ENCODE assay signal across 7 cellular contexts in the genomic region with DNA sequence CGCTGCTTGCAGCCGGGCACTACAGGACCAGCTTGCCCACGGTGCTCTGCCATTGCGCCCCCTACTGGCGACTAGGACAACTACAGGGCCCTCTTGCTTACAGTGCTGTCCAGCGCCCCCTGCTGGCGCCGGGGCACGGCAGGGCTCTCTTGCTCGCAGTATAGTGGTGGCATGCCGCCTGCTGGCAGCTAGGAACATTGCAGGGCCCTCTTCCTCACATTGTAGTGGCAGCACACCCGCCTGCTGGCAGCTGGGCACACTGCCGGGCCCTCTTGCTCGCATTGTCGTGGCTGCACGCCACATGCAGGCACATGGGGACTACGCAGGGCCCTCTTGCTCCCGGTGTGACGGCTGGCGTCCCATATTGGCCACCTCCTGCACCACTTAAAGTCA. TPM values are rescaled to one million over a fixed set of nuclear protein-coding genes. Genes with fewer than 3 reads are reported as not detected.
DNase-seq lines count a peak whose midpoint lies in the region; ATAC-seq, FAIRE-seq and TF ChIP-seq lines count a peak whose summit lies in the region.
"Not testable (repeated sequence)": the region's sequence is repeated elsewhere in the genome, so short reads cannot be mapped to it uniquely, and the experiment has no call there.

No MANE protein-coding gene starts in this region.

- H3K4me1 Mint-ChIP-seq in activated B cell treated with CpG ODN at 0.5 μM for 24 hours = peaks cover 13% of the 10 kb centered on the region
- H3K4me1 Mint-ChIP-seq in mesothelial cell of epicardium = not testable (repeated sequence)

- FAIRE-seq in GM12891 (lab: Jason Lieb, UNC) = not testable (repeated sequence)

- H3K4me3 Mint-ChIP-seq in activated B cell treated with CpG ODN at 0.5 μM for 24 hours = peak overlapping the region; percentile 94
- peak overlapping the region; percentile 92 for H3K4me3 Mint-ChIP-seq in mesothelial cell of epicardium

- CTCF ChIA-PET in activated B cell treated with CpG ODN at 0.5 μM for 24 hours (lab: Charles Lee) = interaction anchor here (1.8 kb wide), 1 partner anchor 96 kb away, joined by 9 read pairs; no protein-coding TSS in a partner anchor

- H3K27ac Mint-ChIP-seq in activated B cell treated with CpG ODN at 0.5 μM for 24 hours (peak overlapping the region; percentile 93), mesothelial cell of epicardium (peak overlapping the region; percentile 97)

- not testable (repeated sequence) for H3K9me3 Mint-ChIP-seq in activated B cell treated with CpG ODN at 0.5 μM for 24 hours, mesothelial cell of epicardium

- not testable (repeated sequence) for TF ChIP-seq POLR2A in GM12891 (IDR thresholded peaks at IDR 0.05; ENCODE audit: low read depth, low read length)

- peak overlapping the region; percentile 70 for H3K27ac ChIP-seq in angular gyrus (ENCODE audit: low read depth, low read length)
- not testable (repeated sequence) for H3K27ac ChIP-seq in foreskin keratinocyte

- not testable (repeated sequence) for H3K27me3 Mint-ChIP-seq in activated B cell treated with CpG ODN at 0.5 μM for 24 hours; mesothelial cell of epicardium (ENCODE audit: low read depth)

- not testable (repeated sequence) for H3K27me3 ChIP-seq in foreskin keratinocyte

- intact Hi-C loops in activated B cell treated with CpG ODN at 0.5 μM for 24 hours (cut with micrococcal nuclease) = loop anchor here (2.0 kb wide), 1 partner anchor 287 kb away; the partner anchor contains the start of gene ACTR3

- H3K4me1 ChIP-seq in foreskin keratinocyte = not testable (repeated sequence)

- not testable (repeated sequence) for DNase-seq in GM12891 (ENCODE audit: insufficient read length, low spot score); activated B cell treated with CpG ODN at 0.5 μM for 24 hours
- peak; percentile 19 for DNase-seq in HuH-7 (ENCODE audit: low spot score)
- peak; percentile 30 to 80 for DNase-seq in foreskin keratinocyte
- peak; percentile 72 to 93 for DNase-seq in mesothelial cell of epicardium (ENCODE audit: low spot score in 2 of 2, unreplicated experiment in 2 of 2)
- DNase-seq in stimulated activated CD4-positive, alpha-beta T cell treated with anti-CD3 and anti-CD28 coated beads, Interleukin-1b, Interleukin-23, amount 100 ng/mL, for 24 hours (ENCODE audit: low read depth in 4 of 4, low spot score in 1 of 4) = peak; percentile 70 to 85 (median 78)

- POLR2A ChIA-PET in activated B cell treated with CpG ODN at 0.5 μM for 24 hours (lab: Charles Lee) = interaction anchor here (1.1 to 1.2 kb wide), 3 partner anchors 20 to 152 kb away, joined by 3 to 6 read pairs (median 5); partner anchors contain the start of gene SLC35F5

- ATAC-seq in activated B cell treated with CpG ODN at 0.5 μM for 24 hours (ENCODE audit: low read depth) = peak; percentile 39
- ATAC-seq in foreskin keratinocyte = not testable (repeated sequence)

- TF ChIP-seq CTCF in activated B cell treated with CpG ODN at 0.5 μM for 24 hours (IDR thresholded peaks at IDR 0.05) (peak; percentile 92), foreskin keratinocyte (conservative IDR thresholded peaks at IDR 0.05) (peak; percentile 100), mesothelial cell of epicardium (IDR thresholded peaks at IDR 0.05; ENCODE audit: unreplicated experiment) (peak; percentile 98)

- not testable (repeated sequence) for H3K36me3 Mint-ChIP-seq in activated B cell treated with CpG ODN at 0.5 μM for 24 hours (ENCODE audit: low read depth); mesothelial cell of epicardium

TF ChIP-seq in GM12891, 5 proteins besides CTCF, POLR2A, EP300 and RAD21:
- TF ChIP-seq POU2F2 (IDR thresholded peaks at IDR 0.05; ENCODE audit: low read depth, low read length) = peak; percentile 46; the same call in 1 of the 2 replicates
- peak; percentile 2 for TF ChIP-seq PAX5 (IDR thresholded peaks at IDR 0.05; ENCODE audit: insufficient read depth, low read length, severe bottlenecking)

RNA-seq across cellular contexts. Expression of gene RABL2A, which starts 23.0 kb away (rescaled TPM):
- polyA plus RNA-seq in GM12891 (2012; ENCODE audit: low read depth, missing spikeins) = 14.1 TPM
- total RNA-seq in activated B cell treated with CpG ODN at 0.5 μM for 24 hours (39.8 and 47.1 TPM in 2 replicates), foreskin keratinocyte (5.2 and 6.2 TPM in 2 replicates), mesothelial cell of epicardium (39.5 to 44.2 TPM (median 41.8 TPM) in 3 replicates)
- polyA plus RNA-seq in foreskin keratinocyte = 3.3 and 4.3 TPM in 2 replicates
